Comparison of ENCODE assay signal across 14 cellular contexts in the genomic region with DNA sequence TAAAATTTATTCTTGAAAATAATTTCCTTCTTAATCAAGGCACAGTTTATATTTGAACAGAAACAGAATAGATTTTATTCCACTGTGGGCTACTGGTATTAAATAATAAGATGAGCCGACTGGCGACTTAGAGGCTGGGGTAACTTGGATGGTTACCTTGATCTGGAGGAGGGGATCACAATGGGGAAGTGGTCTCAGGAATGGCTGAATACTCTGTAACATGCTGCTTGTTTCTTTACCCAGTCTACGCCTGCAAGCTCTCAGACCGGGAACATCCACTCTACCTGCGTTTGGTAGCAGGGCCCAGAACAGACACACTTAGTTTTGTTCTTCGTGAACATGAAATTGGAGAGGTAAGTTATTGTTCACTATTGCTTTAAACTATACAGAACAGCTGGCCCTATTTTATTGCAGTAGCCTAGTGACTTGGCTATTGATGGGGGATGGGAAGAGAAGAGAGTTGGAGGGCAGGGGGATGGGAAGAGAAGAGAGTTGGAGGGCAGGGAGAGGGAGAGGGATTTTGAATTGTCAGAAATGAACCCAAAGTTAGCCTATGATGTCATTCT.
A peak's percentile ranks its signal among the peaks of the same experiment; 100 is the strongest.
DNase-seq lines count a peak whose midpoint lies in the region; ATAC-seq, FAIRE-seq and TF ChIP-seq lines count a peak whose summit lies in the region.
"Had no signal": no experiment of that assay in that cellular context is flagged by ENCODE, and none has a peak within 500 bp of the region (broad histone marks: within the 10 kb centered on the region; RNA-seq: fewer than 3 reads in every experiment).

No MANE protein-coding gene starts in this region.

- H3K4me3 Mint-ChIP-seq in astrocyte (ENCODE audit: unreplicated experiment): peak overlapping the region; percentile 31
- H3K4me3 Mint-ChIP-seq in natural killer cell treated with Interleukin-12 subunit alpha and Interleukin-12 subunit beta and Interleukin-15 and Interleukin-18, amount 100 ng/mL, for 72 hours: no peak overlapping the region

- H3K9me3 ChIP-seq in astrocyte (ENCODE audit: insufficient read depth, low read depth, low read length): no peaks in the 10 kb centered on the region
- H3K9me3 ChIP-seq: lower lobe of right lung, spleen had no signal

- H3K27me3 Mint-ChIP-seq in astrocyte (ENCODE audit: low read depth, unreplicated experiment): no peaks in the 10 kb centered on the region
- no peaks in the 10 kb centered on the region for H3K27me3 Mint-ChIP-seq in natural killer cell treated with Interleukin-12 subunit alpha and Interleukin-12 subunit beta and Interleukin-15 and Interleukin-18, amount 100 ng/mL, for 72 hours

- no peaks in the 10 kb centered on the region for H3K36me3 Mint-ChIP-seq in astrocyte (ENCODE audit: low read depth, unreplicated experiment)
- peaks cover 21% of the 10 kb centered on the region for H3K36me3 Mint-ChIP-seq in natural killer cell treated with Interleukin-12 subunit alpha and Interleukin-12 subunit beta and Interleukin-15 and Interleukin-18, amount 100 ng/mL, for 72 hours

- FAIRE-seq in astrocyte (lab: Jason Lieb, UNC): no peak

- H3K4me3 ChIP-seq in astrocyte (ENCODE audit: insufficient read depth, low read depth, low read length): no peak overlapping the region
- H3K4me3 ChIP-seq: lower lobe of right lung, spleen had no signal

- peaks cover 17% of the 10 kb centered on the region for H3K4me1 Mint-ChIP-seq in astrocyte (ENCODE audit: low read depth, unreplicated experiment)
- peaks cover 29 to 38% of the 10 kb centered on the region in 2 donors for H3K4me1 Mint-ChIP-seq in natural killer cell treated with Interleukin-12 subunit alpha and Interleukin-12 subunit beta and Interleukin-15 and Interleukin-18, amount 100 ng/mL, for 72 hours (ENCODE audit: low read depth in 2 of 2)

- no peaks in the 10 kb centered on the region for H4K20me1 ChIP-seq in astrocyte (ENCODE audit: insufficient read depth, low read length)

- no peak overlapping the region for H3K9ac ChIP-seq in astrocyte (ENCODE audit: low read length)

- no peaks in the 10 kb centered on the region for H3K36me3 ChIP-seq in astrocyte (ENCODE audit: insufficient read depth, low read length)

- H3K27ac Mint-ChIP-seq in astrocyte (ENCODE audit: unreplicated experiment): no peak overlapping the region
- peak overlapping the region; percentile 5 to 86 for H3K27ac Mint-ChIP-seq in natural killer cell treated with Interleukin-12 subunit alpha and Interleukin-12 subunit beta and Interleukin-15 and Interleukin-18, amount 100 ng/mL, for 72 hours

- H3K4me1 ChIP-seq in astrocyte (ENCODE audit: insufficient read depth, low read length): no peaks in the 10 kb centered on the region

- no peak for TF ChIP-seq CTCF in astrocyte (IDR thresholded peaks at IDR 0.05; ENCODE audit: insufficient read depth, low read depth, low read length)

- H3K79me2 ChIP-seq in astrocyte (ENCODE audit: insufficient read depth, low read length): no peaks in the 10 kb centered on the region

- no peak overlapping the region for H2AFZ ChIP-seq in astrocyte (ENCODE audit: low read depth, low read length)

- H3K27ac ChIP-seq in astrocyte (ENCODE audit: low read depth, low read length): no peak overlapping the region
- H3K27ac ChIP-seq: brain microvascular endothelial cell, HL-60, lower lobe of right lung had no signal

- no peaks in the 10 kb centered on the region for H3K27me3 ChIP-seq in astrocyte (ENCODE audit: insufficient read depth, low read length)
- H3K27me3 ChIP-seq: brain microvascular endothelial cell, spleen had no signal

- H3K9me3 Mint-ChIP-seq in astrocyte (ENCODE audit: unreplicated experiment): no peaks in the 10 kb centered on the region
- no peaks in the 10 kb centered on the region for H3K9me3 Mint-ChIP-seq in natural killer cell treated with Interleukin-12 subunit alpha and Interleukin-12 subunit beta and Interleukin-15 and Interleukin-18, amount 100 ng/mL, for 72 hours

- DNase-seq in DMS53 (lab: John Stamatoyannopoulos, UW) (peak; percentile 60), NCI-H1105 treated with DMSO at 0.1 percent for 48 hours (lab: John Stamatoyannopoulos, UW) (peak; percentile 66), astrocyte (ENCODE audit: low read depth) (no peak), globus pallidus (ENCODE audit: low spot score) (no peak), hypothalamus (lab: John Stamatoyannopoulos, UW) (no peak)
- no peak for DNase-seq in natural killer cell treated with Interleukin-12 subunit alpha and Interleukin-12 subunit beta and Interleukin-15 and Interleukin-18, amount 100 ng/mL, for 72 hours (ENCODE audit: low spot score)
- DNase-seq: brain microvascular endothelial cell, HCEC 1CT, lower lobe of right lung, NCI-H1694 treated with DMSO at 0.1 percent for 48 hours, SHP77 treated with DMSO at 0.1 percent for 48 hours, spleen had no signal

- H3K4me2 ChIP-seq in astrocyte (ENCODE audit: low read length): no peak overlapping the region

- no peak for ATAC-seq in natural killer cell treated with Interleukin-12 subunit alpha and Interleukin-12 subunit beta and Interleukin-15 and Interleukin-18, amount 100 ng/mL, for 72 hours
- no peak for ATAC-seq in GM18520 (IDR thresholded peaks at IDR 0.05; ENCODE audit: unreplicated experiment)

Comparison
In these comparisons a context has a peak if more than half of its experiments do, and no peak if none do; other contexts are left out.
1. DNase-seq: peak in DMS53 (single experiment) and NCI-H1105 treated with DMSO at 0.1 percent for 48 hours (single experiment); none in astrocyte (single experiment), natural killer cell treated with Interleukin-12 subunit alpha and Interleukin-12 subunit beta and Interleukin-15 and Interleukin-18, amount 100 ng/mL, for 72 hours (single experiment), globus pallidus (single experiment) and hypothalamus (0 of 51).